Comparison of ENCODE assay signal across 16 cellular contexts in the genomic region with DNA sequence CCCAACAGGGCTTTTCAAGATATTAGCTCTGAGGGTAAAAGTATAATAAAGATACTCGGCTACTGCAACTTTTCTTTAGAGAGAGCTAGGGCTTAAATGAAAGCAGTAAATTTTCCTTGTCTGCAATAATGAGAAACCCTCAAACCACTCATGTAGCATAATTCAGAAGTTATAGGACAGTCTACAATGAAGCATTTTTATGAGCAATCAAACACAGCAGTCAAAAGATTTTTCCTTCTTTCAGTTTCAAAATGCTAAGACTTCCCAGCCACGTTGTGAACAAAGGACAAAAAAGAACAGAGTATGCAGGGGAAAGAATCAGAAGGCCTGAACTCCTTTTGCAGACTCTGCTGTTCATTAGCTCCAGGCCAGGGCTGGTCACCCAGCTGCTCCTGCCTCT. TPM values are rescaled to one million over a fixed set of nuclear protein-coding genes. Genes with fewer than 3 reads are reported as not detected.
A peak's percentile ranks its signal among the peaks of the same experiment; 100 is the strongest.
DNase-seq lines count a peak whose midpoint lies in the region; ATAC-seq and TF ChIP-seq lines count a peak whose summit lies in the region.
"Had no signal": no experiment of that assay in that cellular context is flagged by ENCODE, and none has a peak within 500 bp of the region (broad histone marks: within the 10 kb centered on the region; RNA-seq: fewer than 3 reads in every experiment).

No MANE protein-coding gene starts in this region.

- H3K27me3 Mint-ChIP-seq in activated T-cell treated with anti-CD3 and anti-CD28 coated beads, Interleukin-2, amount 50 U/mL, for 72 hours (ENCODE audit: low read depth) = no peaks in the 10 kb centered on the region
- H3K27me3 Mint-ChIP-seq in activated T-helper 17 cell treated with anti-CD3 and anti-CD28 coated beads, Interleukin-2, amount 50 U/mL, for 72 hours = no peaks in the 10 kb centered on the region
- peaks cover 6% of the 10 kb centered on the region for H3K27me3 Mint-ChIP-seq in nephron (ENCODE audit: low read depth)

- no peaks in the 10 kb centered on the region for H3K36me3 Mint-ChIP-seq in activated T-cell treated with anti-CD3 and anti-CD28 coated beads, Interleukin-2, amount 50 U/mL, for 72 hours (ENCODE audit: insufficient read depth in 2 of 2)
- H3K36me3 Mint-ChIP-seq in activated T-helper 17 cell treated with anti-CD3 and anti-CD28 coated beads, Interleukin-2, amount 50 U/mL, for 72 hours (ENCODE audit: low read depth) = no peaks in the 10 kb centered on the region
- peaks cover 1% of the 10 kb centered on the region for H3K36me3 Mint-ChIP-seq in nephron (ENCODE audit: low read depth)

- no peak overlapping the region for H3K27ac Mint-ChIP-seq in activated T-cell treated with anti-CD3 and anti-CD28 coated beads, Interleukin-2, amount 50 U/mL, for 72 hours
- no peak overlapping the region for H3K27ac Mint-ChIP-seq in activated T-helper 17 cell treated with anti-CD3 and anti-CD28 coated beads, Interleukin-2, amount 50 U/mL, for 72 hours
- H3K27ac Mint-ChIP-seq in nephron = peak overlapping the region in 2 of 3 experiments; percentile 52 to 90

- TF ChIP-seq CTCF in nephron (IDR thresholded peaks at IDR 0.05; ENCODE audit: unreplicated experiment in 3 of 3) = no peak

- DNase-seq in activated T-cell treated with anti-CD3 and anti-CD28 coated beads, Interleukin-2, amount 50 U/mL, for 72 hours = no peak
- DNase-seq in activated T-cell treated with anti-CD3 and anti-CD28 coated beads for 4 hours (no peak), SKM-1 (lab: John Stamatoyannopoulos, UW; ENCODE audit: unreplicated experiment) (no peak), OCI-M1 (lab: John Stamatoyannopoulos, UW) (no peak)
- DNase-seq: activated CD4-positive, alpha-beta T cell treated with anti-CD3 and anti-CD28 coated beads for 4 hours; adrenal gland; foreskin keratinocyte; H7; NCI-H187; NCI-H345; SHP77; T1000 had no signal

- H3K9me3 Mint-ChIP-seq in activated T-cell treated with anti-CD3 and anti-CD28 coated beads, Interleukin-2, amount 50 U/mL, for 72 hours = peaks cover under 1 to 4% of the 10 kb centered on the region in 2 donors
- H3K9me3 Mint-ChIP-seq in activated T-helper 17 cell treated with anti-CD3 and anti-CD28 coated beads, Interleukin-2, amount 50 U/mL, for 72 hours = peaks cover 8% of the 10 kb centered on the region
- peaks cover 12% of the 10 kb centered on the region for H3K9me3 Mint-ChIP-seq in nephron

- peak; percentile 27 to 54 for ATAC-seq in activated T-cell treated with anti-CD3 and anti-CD28 coated beads, Interleukin-2, amount 50 U/mL, for 72 hours (replicated peaks in 1 of 2)
- peak; percentile 38 for ATAC-seq in activated T-helper 17 cell treated with anti-CD3 and anti-CD28 coated beads, Interleukin-2, amount 50 U/mL, for 72 hours (replicated peaks)
- ATAC-seq in GM19023 (IDR thresholded peaks at IDR 0.05; ENCODE audit: unreplicated experiment) = no peak
- no peak for ATAC-seq in HG03196 (IDR thresholded peaks at IDR 0.05; ENCODE audit: unreplicated experiment)
- ATAC-seq: foreskin keratinocyte had no signal

- H3K4me1 Mint-ChIP-seq in activated T-cell treated with anti-CD3 and anti-CD28 coated beads, Interleukin-2, amount 50 U/mL, for 72 hours (ENCODE audit: low read depth) = peaks cover 18% of the 10 kb centered on the region
- H3K4me1 Mint-ChIP-seq in activated T-helper 17 cell treated with anti-CD3 and anti-CD28 coated beads, Interleukin-2, amount 50 U/mL, for 72 hours = peaks cover 11% of the 10 kb centered on the region
- H3K4me1 Mint-ChIP-seq in nephron = peaks cover 9% of the 10 kb centered on the region

- no peak overlapping the region for H3K4me3 Mint-ChIP-seq in activated T-cell treated with anti-CD3 and anti-CD28 coated beads, Interleukin-2, amount 50 U/mL, for 72 hours
- no peak overlapping the region for H3K4me3 Mint-ChIP-seq in activated T-helper 17 cell treated with anti-CD3 and anti-CD28 coated beads, Interleukin-2, amount 50 U/mL, for 72 hours
- H3K4me3 Mint-ChIP-seq in nephron = no peak overlapping the region

RNA-seq across cellular contexts. Expression of gene CDC42EP3, which starts 35.3 kb away (rescaled TPM):
- total RNA-seq in activated T-cell treated with anti-CD3 and anti-CD28 coated beads, Interleukin-2, amount 50 U/mL, for 72 hours = 10 to 100 TPM; 27.0 to 28.9 TPM
- 10 to 100 TPM; 33.5 to 40.9 TPM for total RNA-seq in activated T-helper 17 cell treated with anti-CD3 and anti-CD28 coated beads, Interleukin-2, amount 50 U/mL, for 72 hours

Comparison
In these comparisons a context has a peak if more than half of its experiments do, and no peak if none do; other contexts are left out.
1. ATAC-seq: peak in activated T-cell treated with anti-CD3 and anti-CD28 coated beads, Interleukin-2, amount 50 U/mL, for 72 hours (2 of 2) and activated T-helper 17 cell treated with anti-CD3 and anti-CD28 coated beads, Interleukin-2, amount 50 U/mL, for 72 hours (single experiment); none in GM19023 (single experiment) and HG03196 (single experiment).
2. H3K27ac Mint-ChIP-seq: peak in nephron (2 of 3); none in activated T-cell treated with anti-CD3 and anti-CD28 coated beads, Interleukin-2, amount 50 U/mL, for 72 hours (single experiment) and activated T-helper 17 cell treated with anti-CD3 and anti-CD28 coated beads, Interleukin-2, amount 50 U/mL, for 72 hours (single experiment).